ENCODE assay signal across 1 cellular context in the genomic region with DNA sequence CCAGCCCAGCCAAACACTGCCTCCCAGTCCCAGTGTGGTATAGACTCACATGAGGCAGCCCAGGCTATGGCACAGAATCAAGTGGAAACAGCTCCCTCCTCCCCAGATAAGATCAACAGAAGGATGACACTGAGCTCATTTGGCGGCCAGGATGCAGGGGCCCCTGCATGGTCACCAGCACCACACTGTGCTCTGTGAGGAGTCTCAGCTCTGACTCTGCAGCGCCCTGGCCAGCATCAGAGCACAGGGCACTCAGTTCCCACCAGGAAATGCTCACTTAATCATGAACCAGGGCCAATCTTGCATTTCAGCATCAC.
TF ChIP-seq lines count a peak whose summit lies in the region.

No MANE protein-coding gene starts in this region.

TF ChIP-seq in HepG2, 621 proteins besides CTCF, POLR2A, EP300 and RAD21:
- TF ChIP-seq NR1H2 (CRISPR knock-in tag; IDR thresholded peaks at IDR 0.05; ENCODE audit: borderline replicate concordance, low read depth) (no peak), KDM2A (CRISPR knock-in tag; IDR thresholded peaks at IDR 0.05; ENCODE audit: borderline replicate concordance, low read depth) (0 out of 2 replicates have a peak, but pooled peaks have one; percentile 1), GABPA (IDR thresholded peaks at IDR 0.05; ENCODE audit: low read depth, low read length) (0 out of 2 replicates have a peak, but pooled peaks have one; percentile 2), GABPA (CRISPR knock-in tag; IDR thresholded peaks at IDR 0.05; ENCODE audit: low read depth) (no peak), SSRP1 (CRISPR knock-in tag; IDR thresholded peaks at IDR 0.05) (0 out of 2 replicates have a peak, but pooled peaks have one; percentile 44)
